Comparison of ENCODE assay signal across 20 cellular contexts in genomic region chr4:33940281-33940680, GRCh38.
"Had no signal": no experiment of that assay in that cellular context is flagged by ENCODE, and none has a peak within 500 bp of the region (broad histone marks: within the 10 kb centered on the region; RNA-seq: fewer than 3 reads in every experiment).

No MANE protein-coding gene starts in this region.

- DNase-seq: activated CD4-positive, alpha-beta memory T cell treated with anti-CD3 and anti-CD28 coated beads for 36 hours; activated CD4-positive, alpha-beta T cell treated with anti-CD3 and anti-CD28 coated beads for 4 hours; activated CD4-positive, CD25-positive, alpha-beta regulatory T cell; activated effector memory CD4-positive, alpha-beta T cell treated with Interleukin-2 at 50 U/mL for 16 hours; activated naive CD4-positive, alpha-beta T cell treated with anti-CD3 and anti-CD28 coated beads for 36 hours; activated naive CD8-positive, alpha-beta T cell treated with anti-CD3 and anti-CD28 coated beads, Interleukin-2, amount 10 ng/mL, durations not matched to agents 7 days and 5 days; activated T-cell treated with anti-CD3 and anti-CD28 coated beads, Interleukin-2, amount 50 U/mL, for 72 hours; caudate nucleus; effector memory CD4-positive, alpha-beta T cell; gastrocnemius medialis; hippocampal formation; left ventricle myocardium superior; mammary epithelial cell; natural killer cell; sigmoid colon; stimulated activated CD4-positive, alpha-beta T cell treated with anti-CD3 and anti-CD28 coated beads, Interleukin-4, amount 100 ng/mL, for 1 hour; stimulated activated naive CD4-positive, alpha-beta T cell; T1000; upper lobe of right lung had no signal

- ATAC-seq: activated T-cell treated with anti-CD3 and anti-CD28 coated beads, Interleukin-2, amount 50 U/mL, for 72 hours; esophagus mucosa; gastrocnemius medialis; left ventricle myocardium superior; natural killer cell; upper lobe of right lung had no signal
